10 cellular contexts compared by ENCODE assay signal in genomic region chr10:103278862-103279298, GRCh38. TPM values are rescaled to one million over a fixed set of nuclear protein-coding genes. Genes with fewer than 3 reads are reported as not detected.
DNase-seq lines count a peak whose midpoint lies in the region; FAIRE-seq and TF ChIP-seq lines count a peak whose summit lies in the region.
"Had no signal": no experiment of that assay in that cellular context is flagged by ENCODE, and none has a peak within 500 bp of the region (broad histone marks: within the 10 kb centered on the region; RNA-seq: fewer than 3 reads in every experiment).

No MANE protein-coding gene starts in this region.

- no peaks in the 10 kb centered on the region for H3K36me3 ChIP-seq in mesendoderm (ENCODE audit: control insufficient read depth, insufficient read depth, low read length)
- H3K36me3 ChIP-seq: right lobe of liver had no signal

- H2BK120ac ChIP-seq in mesendoderm (ENCODE audit: low read depth, low read length): no peak overlapping the region

- H4K8ac ChIP-seq in mesendoderm (ENCODE audit: low read depth, low read length): no peak overlapping the region

- no peak overlapping the region for H3K4me2 ChIP-seq in mesendoderm (ENCODE audit: low read length)

- no peak overlapping the region for H3K9ac ChIP-seq in mesendoderm (ENCODE audit: low read length)

- DNase-seq in activated CD4-positive, alpha-beta T cell treated with anti-CD3 and anti-CD28 coated beads for 24 hours (ENCODE audit: low read depth in 2 of 2): peak; percentile 21 to 46
- DNase-seq in activated CD4-positive, alpha-beta T cell treated with anti-CD3 and anti-CD28 coated beads for 1 hour: no peak
- DNase-seq in T-helper 1 cell: peak in 4 of 5 donors; percentile 6 to 36 (median 20)
- DNase-seq in cardiac fibroblast (ENCODE audit: low read depth in 2 of 2): peak; percentile 61 to 62
- peak; percentile 63 for DNase-seq in mesendoderm
- no peak for DNase-seq in NCI-H2081 (lab: John Stamatoyannopoulos, UW)
- DNase-seq in GM19239 (ENCODE audit: insufficient read length, low spot score): no peak
- no peak for DNase-seq in posterior vena cava (ENCODE audit: low spot score)

- H3K23ac ChIP-seq in mesendoderm (ENCODE audit: low read length): no peak overlapping the region

- TF ChIP-seq CTCF in cardiac fibroblast (IDR thresholded peaks at IDR 0.05; ENCODE audit: low read depth, low read length): no peak

- H3K27ac ChIP-seq in mesendoderm (ENCODE audit: low read depth, low read length): no peak overlapping the region
- H3K27ac ChIP-seq: right lobe of liver had no signal

- peaks cover 20% of the 10 kb centered on the region for H3K27me3 ChIP-seq in mesendoderm (ENCODE audit: insufficient read depth, low read length, poor library complexity)

- H4K5ac ChIP-seq in mesendoderm (ENCODE audit: low read length): no peak overlapping the region

- H2BK15ac ChIP-seq in mesendoderm (replicated peaks; ENCODE audit: low read depth): no peak overlapping the region

- no CpG with 5 or more reads among the region's 11 CpGs for WGBS in mesendoderm (ENCODE audit: extremely low coverage, insufficient coverage, low lambda C conversion rate)

- H3K4me3 ChIP-seq in cardiac fibroblast (replicated peaks in 1 of 2; ENCODE audit: low read depth in 2 of 2, low read length in 2 of 2): no peak overlapping the region
- no peak overlapping the region for H3K4me3 ChIP-seq in mesendoderm (ENCODE audit: low read length)
- H3K4me3 ChIP-seq: right lobe of liver had no signal

- no peak overlapping the region for H3K18ac ChIP-seq in mesendoderm (ENCODE audit: low read length)

- no peak overlapping the region for H2AK5ac ChIP-seq in mesendoderm (ENCODE audit: low read length)

- no peak overlapping the region for H3K56ac ChIP-seq in mesendoderm (ENCODE audit: low read length)

- intact Hi-C loops in posterior vena cava (cut with DNase I): no loop called here

- FAIRE-seq in GM19239 (lab: Jason Lieb, UNC): no peak
- FAIRE-seq: TTC549 had no signal

- peaks cover 2% of the 10 kb centered on the region for H3K4me1 ChIP-seq in mesendoderm (ENCODE audit: control insufficient read depth, low read depth, low read length)

- no peaks in the 10 kb centered on the region for H3K79me2 ChIP-seq in mesendoderm (ENCODE audit: control insufficient read depth, insufficient read depth, low read length)

- H2BK5ac ChIP-seq in mesendoderm (ENCODE audit: low read length): no peak overlapping the region

- no peaks in the 10 kb centered on the region for H3K79me1 ChIP-seq in mesendoderm (ENCODE audit: low read length)

- H3K4ac ChIP-seq in mesendoderm (ENCODE audit: low read depth, low read length): no peak overlapping the region

RNA-seq across cellular contexts. Expression of gene INA, which starts 1.9 kb away (rescaled TPM):
- 13.4 TPM for polyA plus RNA-seq in mesendoderm (2013, experiment 1 of 2)
- 13.8 TPM for polyA plus RNA-seq in mesendoderm (2013, experiment 2 of 2)
- under 1 TPM in 1 of 2 donors, not detected in 1; 0.10 TPM for total RNA-seq in posterior vena cava
- total RNA-seq: right lobe of liver had no signal

RNA-seq across cellular contexts. Expression of gene RPEL1, which starts 33.2 kb away (rescaled TPM):
- 0.01 TPM for polyA plus RNA-seq in mesendoderm (2013, experiment 1 of 2)
- 0.01 TPM for polyA plus RNA-seq in mesendoderm (2013, experiment 2 of 2)
- total RNA-seq in posterior vena cava: not detected
- total RNA-seq: right lobe of liver had no signal

Comparison
In these comparisons a context has a peak if more than half of its experiments do, and no peak if none do; other contexts are left out.
1. DNase-seq: peak in activated CD4-positive, alpha-beta T cell treated with anti-CD3 and anti-CD28 coated beads for 24 hours (2 of 2), T-helper 1 cell (4 of 5), cardiac fibroblast (2 of 2) and mesendoderm (single experiment); none in activated CD4-positive, alpha-beta T cell treated with anti-CD3 and anti-CD28 coated beads for 1 hour (single experiment), NCI-H2081 (0 of 2), GM19239 (single experiment) and posterior vena cava (single experiment).